In the genomic region with DNA sequence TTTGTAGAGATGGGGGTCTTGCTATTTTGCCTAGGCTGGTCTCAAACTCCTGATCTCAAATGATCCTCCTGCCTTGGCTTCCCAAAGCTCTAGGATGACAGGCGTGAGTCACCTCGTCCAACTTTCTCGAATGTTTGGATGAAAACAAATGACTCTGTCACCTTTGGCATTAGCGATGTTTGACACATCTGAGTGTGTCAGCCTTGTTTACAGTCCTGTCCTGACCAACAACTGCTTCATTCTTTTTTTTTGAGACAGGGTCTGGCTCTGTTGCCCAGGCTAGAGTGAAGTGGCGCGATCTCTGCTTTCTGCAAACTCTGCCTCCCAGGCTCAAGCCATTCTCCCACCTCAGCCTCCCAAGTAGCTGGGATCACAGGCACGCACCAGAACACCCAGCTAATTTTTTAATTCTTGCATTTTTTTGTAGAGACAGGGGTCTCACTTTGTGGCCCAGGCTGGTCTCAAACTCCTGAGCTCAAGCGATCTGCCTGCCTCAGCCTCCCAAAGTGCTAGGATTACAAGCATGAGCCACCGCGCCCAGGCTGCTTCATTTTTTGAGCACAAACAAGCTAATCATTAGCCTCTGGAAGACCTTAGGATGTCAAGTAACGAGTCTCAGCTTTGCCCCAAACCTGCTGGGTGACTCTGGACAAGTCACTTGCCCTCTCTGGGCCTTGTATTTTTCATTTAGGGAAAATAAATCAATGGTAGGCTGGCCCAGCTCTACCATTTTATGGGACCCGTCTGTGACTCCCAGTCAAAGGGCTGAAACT, we compare ENCODE assay signal across 20 cellular contexts. TPM values are rescaled to one million over a fixed set of nuclear protein-coding genes. Genes with fewer than 3 reads are reported as not detected.
DNase-seq lines count a peak whose midpoint lies in the region; ATAC-seq and TF ChIP-seq lines count a peak whose summit lies in the region.
"Had no signal": no experiment of that assay in that cellular context is flagged by ENCODE, and none has a peak within 500 bp of the region (broad histone marks: within the 10 kb centered on the region; RNA-seq: fewer than 3 reads in every experiment).

No MANE protein-coding gene starts in this region.

- H3K27ac ChIP-seq in ascending aorta, result peak overlapping the region; percentile 88 to 90
- H3K27ac ChIP-seq in thoracic aorta, result peak overlapping the region; percentile 55 to 77
- H3K27ac ChIP-seq: BLaER1, SJCRH30 had no signal

- intact Hi-C loops in ascending aorta (cut with DNase I), result no loop called here

- DNase-seq in M059J (ENCODE audit: low read depth) (peak; percentile 61), ascending aorta (ENCODE audit: low spot score in 2 of 2) (no peak), mesenteric fat pad (ENCODE audit: low spot score) (peak; percentile 81), thoracic aorta (ENCODE audit: low spot score) (no peak), H4 (ENCODE audit: low spot score) (no peak)
- DNase-seq in activated effector memory CD4-positive, alpha-beta T cell treated with Interleukin-2 at 50 U/mL for 16 hours, result no peak
- DNase-seq: CD4-positive, alpha-beta memory T cell; DMS79; H9; NCI-H1417; NCI-H187; NCI-H2107; NCI-H510A; NCI-H774; OCI-M1; SJCRH30 had no signal

- H3K4me1 ChIP-seq in ascending aorta, result peaks cover 0 to 48% of the 10 kb centered on the region in 2 donors
- H3K4me1 ChIP-seq in thoracic aorta (ENCODE audit: control insufficient read depth in 1 of 2, low read depth in 2 of 2), result peaks cover 24 to 80% of the 10 kb centered on the region in 2 donors
- H3K4me1 ChIP-seq: BLaER1, SJCRH30 had no signal

- TF ChIP-seq CTCF in ascending aorta (IDR thresholded peaks at IDR 0.05) (no peak), thoracic aorta (IDR thresholded peaks at IDR 0.05) (no peak)

- H3K4me3 ChIP-seq in ascending aorta (peak overlapping the region; percentile 2 to 92), thoracic aorta (peak overlapping the region; percentile 89)
- H3K4me3 ChIP-seq: BLaER1, SJCRH30 had no signal

- H3K36me3 ChIP-seq in ascending aorta (peaks cover 16 to 22% of the 10 kb centered on the region in 2 donors), thoracic aorta (peaks cover 12% of the 10 kb centered on the region)
- H3K36me3 ChIP-seq: BLaER1, SJCRH30 had no signal

- ATAC-seq in thoracic aorta (ENCODE audit: insufficient number of reproducible peaks, low FRiP score, low read depth) (no peak), GM19397 (IDR thresholded peaks at IDR 0.05; ENCODE audit: unreplicated experiment) (no peak), GM18858 (IDR thresholded peaks at IDR 0.05; ENCODE audit: unreplicated experiment) (no peak)

- H3K9me3 ChIP-seq in ascending aorta (no peaks in the 10 kb centered on the region), thoracic aorta (no peaks in the 10 kb centered on the region)
- H3K9me3 ChIP-seq: BLaER1, SJCRH30 had no signal

- H3K27me3 ChIP-seq in ascending aorta (no peaks in the 10 kb centered on the region), thoracic aorta (replicated peaks; ENCODE audit: insufficient read depth) (no peaks in the 10 kb centered on the region)
- H3K27me3 ChIP-seq: BLaER1, SJCRH30 had no signal

RNA-seq across cellular contexts. Expression of a gene that starts 7.4 kb away (rescaled TPM):
- total RNA-seq in M059J (2014; rRNA removed; shearing (Covaris generic)), result not detected in 2 replicates
- total RNA-seq in ascending aorta, result 694 TPM
- 53.5 TPM for total RNA-seq in mesenteric fat pad
- 1,000 to 10,000 TPM; 2,411 to 2,456 TPM for total RNA-seq in thoracic aorta
- total RNA-seq in H4 (2014; rRNA removed; shearing (Covaris generic)), result not detected in 2 replicates
- total RNA-seq: A673 had no signal

RNA-seq across cellular contexts. Expression of a gene that starts 39.0 kb away (rescaled TPM):
- total RNA-seq in M059J (2014; rRNA removed; shearing (Covaris generic)), result 74.6 and 116 TPM in 2 replicates
- total RNA-seq in ascending aorta, result 7.6 TPM
- total RNA-seq in mesenteric fat pad, result 31.4 TPM
- 10 to 100 TPM; 14.9 to 29.1 TPM for total RNA-seq in thoracic aorta
- total RNA-seq in H4 (2014; rRNA removed; shearing (Covaris generic)), result 87.2 and 108 TPM in 2 replicates

Comparison
In these comparisons a context has a peak if more than half of its experiments do, and no peak if none do; other contexts are left out.
1. DNase-seq: peak in M059J (single experiment) and mesenteric fat pad (single experiment); none in ascending aorta (0 of 2), thoracic aorta (single experiment), activated effector memory CD4-positive, alpha-beta T cell treated with Interleukin-2 at 50 U/mL for 16 hours (single experiment) and H4 (single experiment).
2. RNA of a gene that starts 7.4 kb away (total RNA-seq): 2,411 to 2,456 TPM in thoracic aorta, 694 TPM in ascending aorta (single experiment) and 53.5 TPM in mesenteric fat pad (single experiment); not detected in M059J and not detected in H4; every median in the first group is over 10 times any median in the second.